In the genomic region with DNA sequence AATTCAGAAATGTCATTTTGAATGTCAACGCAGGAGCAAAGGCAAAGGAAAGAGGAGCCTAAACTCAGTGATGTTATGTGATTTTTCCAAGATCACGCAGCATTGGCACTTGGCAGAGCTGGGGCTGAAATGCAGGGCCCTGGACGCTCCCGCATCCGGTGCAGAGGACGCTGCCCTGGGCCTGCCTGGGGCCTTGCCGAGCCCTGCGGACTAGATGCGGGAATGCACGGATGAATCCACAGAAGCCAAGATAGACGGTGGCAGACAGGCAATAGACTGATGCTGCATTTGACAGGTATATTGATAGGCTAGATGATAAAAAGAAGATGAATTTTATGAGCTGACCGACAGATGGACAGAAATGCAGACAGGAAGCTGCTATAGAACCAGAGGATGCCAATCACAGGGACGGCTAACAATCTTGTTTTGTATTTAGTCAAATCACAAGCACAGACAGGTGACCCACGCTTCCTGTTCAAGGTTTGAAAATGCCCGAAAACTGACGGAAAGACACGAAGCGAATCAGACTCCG, we compare ENCODE assay signal across 8 cellular contexts. TPM values are rescaled to one million over a fixed set of nuclear protein-coding genes. Genes with fewer than 3 reads are reported as not detected.
DNase-seq lines count a peak whose midpoint lies in the region; ATAC-seq and TF ChIP-seq lines count a peak whose summit lies in the region.

No MANE protein-coding gene starts in this region.

- DNase-seq in GM19240 (ENCODE audit: insufficient read length, low spot score) (peak; percentile 70), fibroblast of villous mesenchyme (ENCODE audit: low read depth) (no peak), sigmoid colon (no peak), COLO829 (ENCODE audit: low spot score) (no peak), kidney glomerular epithelial cell (lab: John Stamatoyannopoulos, UW) (no peak), LoVo (ENCODE audit: low spot score) (no peak)

- no peaks in the 10 kb centered on the region for H3K9me2 ChIP-seq in SU-DHL-6 (replicated peaks; ENCODE audit: insufficient read depth, low read length)

- 9 to 28% methylated on average over 19 of the region's 19 CpGs for WGBS in sigmoid colon, 2 donors

- TF ChIP-seq CTCF in SU-DHL-6 (IDR thresholded peaks at IDR 0.05; ENCODE audit: insufficient read depth, low read length, poor library complexity, severe bottlenecking) (no peak), fibroblast of villous mesenchyme (IDR thresholded peaks at IDR 0.05; ENCODE audit: insufficient read depth, low read depth, low read length) (no peak), sigmoid colon (IDR thresholded peaks at IDR 0.05) (no peak)

- H3K27ac ChIP-seq in SU-DHL-6 (ENCODE audit: low read depth, low read length) (peak overlapping the region; percentile 62), sigmoid colon (peak overlapping the region; percentile 83 to 92 (median 87))

- H3F3A ChIP-seq in SU-DHL-6 (ENCODE audit: insufficient read depth): no peaks in the 10 kb centered on the region

- peaks cover 4% of the 10 kb centered on the region; the same call in 1 of the 2 replicates for H4K20me1 ChIP-seq in SU-DHL-6 (ENCODE audit: low read depth, low read length)

- peak overlapping the region; percentile 39 for H3K4me3 ChIP-seq in SU-DHL-6 (ENCODE audit: insufficient read depth, low read length, poor library complexity, severe bottlenecking)
- H3K4me3 ChIP-seq in fibroblast of villous mesenchyme (ENCODE audit: low read depth, low read length): peak overlapping the region; percentile 46
- peak overlapping the region in 3 of 4 donors; percentile 71 to 95 (median 84) for H3K4me3 ChIP-seq in sigmoid colon

- TF ChIP-seq POLR2A in sigmoid colon (IDR thresholded peaks at IDR 0.05): no peak

- peaks cover 40% of the 10 kb centered on the region for H3K79me2 ChIP-seq in SU-DHL-6 (ENCODE audit: insufficient read depth, low read length)

- H3K36me3 ChIP-seq in SU-DHL-6 (ENCODE audit: low read length) (no peaks in the 10 kb centered on the region), sigmoid colon (peaks cover 0 to 10% (median 0%) of the 10 kb centered on the region in 4 donors)

- peak overlapping the region; percentile 61 for H3K4me2 ChIP-seq in SU-DHL-6 (ENCODE audit: low read depth, low read length, poor library complexity, severe bottlenecking)

- H3K9me3 ChIP-seq in SU-DHL-6 (ENCODE audit: insufficient read depth, low read length) (no peaks in the 10 kb centered on the region), sigmoid colon (no peaks in the 10 kb centered on the region)

- H2AFZ ChIP-seq in SU-DHL-6 (ENCODE audit: low read depth, low read length, severe bottlenecking): peak overlapping the region; percentile 28

- H3K9ac ChIP-seq in SU-DHL-6 (ENCODE audit: low read length): peak overlapping the region; percentile 56

- no peak for TF ChIP-seq EP300 in sigmoid colon (IDR thresholded peaks at IDR 0.05)

- H3K27me3 ChIP-seq in SU-DHL-6 (ENCODE audit: low read length): no peaks in the 10 kb centered on the region
- H3K27me3 ChIP-seq in sigmoid colon: no peaks in the 10 kb centered on the region

- H3K4me1 ChIP-seq in sigmoid colon: peaks cover 0 to 44% (median 43%) of the 10 kb centered on the region in 4 donors

- intact Hi-C loops in sigmoid colon (cut with DNase I): loop anchor here (2.0 kb wide), 1 partner anchor 35 kb away; no protein-coding TSS in a partner anchor

- ATAC-seq in HG03025 (IDR thresholded peaks at IDR 0.05; ENCODE audit: low FRiP score, unreplicated experiment): no peak

RNA-seq across cellular contexts. Expression of gene MARK2, which starts 0.7 kb away (rescaled TPM):
- 14.5 and 16.4 TPM in 2 replicates for total RNA-seq in fibroblast of villous mesenchyme
- 10 to 100 TPM; 14.3 to 24.6 (median 18.2) TPM for total RNA-seq in sigmoid colon
- 10 to 100 TPM; 25.8 to 49.3 (median 44.2) TPM for polyA plus RNA-seq in sigmoid colon

RNA-seq across cellular contexts. Expression of gene SPINDOC, which starts 25.0 kb away (rescaled TPM):
- 24.2 and 25.4 TPM in 2 replicates for total RNA-seq in fibroblast of villous mesenchyme
- 10 to 100 TPM; 12.2 to 15.2 (median 14.1) TPM for total RNA-seq in sigmoid colon
- polyA plus RNA-seq in sigmoid colon: 10 to 100 TPM in 1 of 3 donors, 1 to 10 TPM in 2; 4.6 to 11.7 (median 4.8) TPM
